In genomic region chr6:12238191-12238590, GRCh38 we compare ENCODE assay signal across 22 cellular contexts. TPM values are rescaled to one million over a fixed set of nuclear protein-coding genes. Genes with fewer than 3 reads are reported as not detected.
DNase-seq lines count a peak whose midpoint lies in the region; ATAC-seq, FAIRE-seq and TF ChIP-seq lines count a peak whose summit lies in the region.
"Had no signal": no experiment of that assay in that cellular context is flagged by ENCODE, and none has a peak within 500 bp of the region (broad histone marks: within the 10 kb centered on the region; RNA-seq: fewer than 3 reads in every experiment).

No MANE protein-coding gene starts in this region.

- H3K27ac ChIP-seq in HEK293 (ENCODE audit: extremely low read depth, low read depth, low read length), result no peak overlapping the region
- no peak overlapping the region for H3K27ac ChIP-seq in esophagus squamous epithelium
- H3K27ac ChIP-seq: heart left ventricle, right lobe of liver had no signal

- POLR2A ChIA-PET in activated CD8-positive, alpha-beta T cell treated with anti-CD3 and anti-CD28 coated beads for 36 hours (lab: Charles Lee), result interaction anchor here (0.6 to 1.4 kb wide), 2 partner anchors 298 to 510 kb away, joined by 3 read pairs; no protein-coding TSS in a partner anchor
- POLR2A ChIA-PET in activated CD8-positive, alpha-beta T cell treated with anti-CD3 and anti-CD28 coated beads, Interleukin-2, amount 10 ng/mL, durations not matched to agents 7 days and 5 days (lab: Charles Lee), result no interaction called here
- POLR2A ChIA-PET in HEK293 (lab: Yijun Ruan, JAX), result no interaction called here

- no peaks in the 10 kb centered on the region for H3K27me3 ChIP-seq in bronchial epithelial cell (ENCODE audit: control insufficient read depth, insufficient read depth, low read length)
- H3K27me3 ChIP-seq in esophagus squamous epithelium, result no peaks in the 10 kb centered on the region
- H3K27me3 ChIP-seq: right lobe of liver had no signal

- no peak overlapping the region for H3K4me3 Mint-ChIP-seq in activated CD8-positive, alpha-beta T cell treated with anti-CD3 and anti-CD28 coated beads for 36 hours
- no peak overlapping the region for H3K4me3 Mint-ChIP-seq in activated CD8-positive, alpha-beta T cell treated with anti-CD3 and anti-CD28 coated beads, Interleukin-2, amount 10 ng/mL, durations not matched to agents 7 days and 5 days
- no peak overlapping the region for H3K4me3 Mint-ChIP-seq in stimulated activated effector memory CD8-positive, alpha-beta T cell treated with anti-CD3 and anti-CD28 coated beads, Interleukin-12 subunit alpha, Interleukin-12 subunit beta, amount 100 ng/mL, for 72 hours
- H3K4me3 Mint-ChIP-seq: nephron had no signal

- no peaks in the 10 kb centered on the region for H3K4me1 ChIP-seq in HEK293 (ENCODE audit: control insufficient read depth, insufficient read depth, low read length)
- H3K4me1 ChIP-seq in esophagus squamous epithelium, result peaks cover 0 to 11% (median 3%) of the 10 kb centered on the region in 3 donors

- TF ChIP-seq CTCF in activated CD8-positive, alpha-beta T cell treated with anti-CD3 and anti-CD28 coated beads for 36 hours (IDR thresholded peaks at IDR 0.05), result no peak
- no peak for TF ChIP-seq CTCF in HEK293 (tag by site-specific recombination; IDR thresholded peaks at IDR 0.05)
- no peak for TF ChIP-seq CTCF in bronchial epithelial cell (IDR thresholded peaks at IDR 0.05; ENCODE audit: insufficient read depth, low read length, severe bottlenecking)
- no peak for TF ChIP-seq CTCF in esophagus squamous epithelium (IDR thresholded peaks at IDR 0.05)

- CTCF ChIA-PET in activated CD8-positive, alpha-beta T cell treated with anti-CD3 and anti-CD28 coated beads for 36 hours (lab: Charles Lee), result interaction anchor here (1.6 kb wide), 1 partner anchor 584 kb away, joined by 4 read pairs; no protein-coding TSS in a partner anchor
- CTCF ChIA-PET in activated CD8-positive, alpha-beta T cell treated with anti-CD3 and anti-CD28 coated beads, Interleukin-2, amount 10 ng/mL, durations not matched to agents 7 days and 5 days (lab: Charles Lee), result interaction anchor here (1.6 to 3.3 kb wide), 2 partner anchors 52 to 583 kb away, joined by 5 to 8 read pairs; partner anchors contain the start of gene EDN1
- CTCF ChIA-PET in HEK293 (lab: Yijun Ruan, JAX), result interaction anchor here (0.6 to 1.0 kb wide), 5 partner anchors 51 to 582 kb away, joined by 3 to 5 read pairs (median 4); no protein-coding TSS in a partner anchor

- no peaks in the 10 kb centered on the region for H3K36me3 Mint-ChIP-seq in activated CD8-positive, alpha-beta T cell treated with anti-CD3 and anti-CD28 coated beads for 36 hours (ENCODE audit: low read depth)
- no peaks in the 10 kb centered on the region for H3K36me3 Mint-ChIP-seq in activated CD8-positive, alpha-beta T cell treated with anti-CD3 and anti-CD28 coated beads, Interleukin-2, amount 10 ng/mL, durations not matched to agents 7 days and 5 days (ENCODE audit: low read depth)
- peaks cover 5% of the 10 kb centered on the region for H3K36me3 Mint-ChIP-seq in stimulated activated effector memory CD8-positive, alpha-beta T cell treated with anti-CD3 and anti-CD28 coated beads, Interleukin-12 subunit alpha, Interleukin-12 subunit beta, amount 100 ng/mL, for 72 hours

- no peaks in the 10 kb centered on the region for H3K27me3 Mint-ChIP-seq in activated CD8-positive, alpha-beta T cell treated with anti-CD3 and anti-CD28 coated beads for 36 hours
- H3K27me3 Mint-ChIP-seq in activated CD8-positive, alpha-beta T cell treated with anti-CD3 and anti-CD28 coated beads, Interleukin-2, amount 10 ng/mL, durations not matched to agents 7 days and 5 days (ENCODE audit: low read depth), result no peaks in the 10 kb centered on the region

- no peaks in the 10 kb centered on the region for H3K36me3 ChIP-seq in HEK293 (ENCODE audit: control insufficient read depth in 2 of 2, insufficient read depth in 1 of 2, low read length in 2 of 2)
- H3K36me3 ChIP-seq in bronchial epithelial cell (ENCODE audit: control insufficient read depth, insufficient read depth, low read length), result no peaks in the 10 kb centered on the region
- H3K36me3 ChIP-seq in esophagus squamous epithelium, result no peaks in the 10 kb centered on the region
- H3K36me3 ChIP-seq: heart left ventricle, right lobe of liver had no signal

- DNase-seq in activated CD8-positive, alpha-beta T cell treated with anti-CD3 and anti-CD28 coated beads for 36 hours, result peak; percentile 32
- DNase-seq in activated CD8-positive, alpha-beta T cell treated with anti-CD3 and anti-CD28 coated beads, Interleukin-2, amount 10 ng/mL, durations not matched to agents 7 days and 5 days, result no peak
- DNase-seq in bronchial epithelial cell (ENCODE audit: low read depth) (no peak), NCI-H146 treated with DMSO at 0.1 percent for 48 hours (lab: John Stamatoyannopoulos, UW; ENCODE audit: unreplicated experiment) (no peak), esophagus squamous epithelium (lab: John Stamatoyannopoulos, UW) (no peak)
- DNase-seq in stimulated activated effector memory CD8-positive, alpha-beta T cell treated with anti-CD3 and anti-CD28 coated beads, Interleukin-12 subunit alpha, Interleukin-12 subunit beta, amount 100 ng/mL, for 72 hours (ENCODE audit: low spot score in 2 of 2), result peak; percentile 4 to 53
- DNase-seq: anterior cingulate cortex, Caco-2, caudate nucleus, dermis blood vessel endothelial cell, DND-41, heart left ventricle, NCI-H1105 treated with DMSO at 0.1 percent for 48 hours, NCI-H2081, NCI-H345, NCI-H82, right lobe of liver, Right ventricle myocardium superior had no signal

- ATAC-seq in activated CD8-positive, alpha-beta T cell treated with anti-CD3 and anti-CD28 coated beads for 36 hours, result no peak
- ATAC-seq in activated CD8-positive, alpha-beta T cell treated with anti-CD3 and anti-CD28 coated beads, Interleukin-2, amount 10 ng/mL, durations not matched to agents 7 days and 5 days, result no peak
- peak; percentile 46 for ATAC-seq in stimulated activated effector memory CD8-positive, alpha-beta T cell treated with anti-CD3 and anti-CD28 coated beads, Interleukin-12 subunit alpha, Interleukin-12 subunit beta, amount 100 ng/mL, for 72 hours
- ATAC-seq in GM19324 (IDR thresholded peaks at IDR 0.05; ENCODE audit: low FRiP score, unreplicated experiment), result no peak
- ATAC-seq: left lobe of liver, right lobe of liver had no signal

- no peak for TF ChIP-seq POLR2A in esophagus squamous epithelium (IDR thresholded peaks at IDR 0.05)

- no peaks in the 10 kb centered on the region for H3K9me3 Mint-ChIP-seq in activated CD8-positive, alpha-beta T cell treated with anti-CD3 and anti-CD28 coated beads for 36 hours
- no peaks in the 10 kb centered on the region for H3K9me3 Mint-ChIP-seq in activated CD8-positive, alpha-beta T cell treated with anti-CD3 and anti-CD28 coated beads, Interleukin-2, amount 10 ng/mL, durations not matched to agents 7 days and 5 days (ENCODE audit: insufficient read depth)
- H3K9me3 Mint-ChIP-seq in stimulated activated effector memory CD8-positive, alpha-beta T cell treated with anti-CD3 and anti-CD28 coated beads, Interleukin-12 subunit alpha, Interleukin-12 subunit beta, amount 100 ng/mL, for 72 hours, result peaks cover 2% of the 10 kb centered on the region
- H3K9me3 Mint-ChIP-seq: nephron had no signal

- no peak overlapping the region for H3K27ac Mint-ChIP-seq in activated CD8-positive, alpha-beta T cell treated with anti-CD3 and anti-CD28 coated beads for 36 hours
- H3K27ac Mint-ChIP-seq in activated CD8-positive, alpha-beta T cell treated with anti-CD3 and anti-CD28 coated beads, Interleukin-2, amount 10 ng/mL, durations not matched to agents 7 days and 5 days, result no peak overlapping the region
- H3K27ac Mint-ChIP-seq in stimulated activated effector memory CD8-positive, alpha-beta T cell treated with anti-CD3 and anti-CD28 coated beads, Interleukin-12 subunit alpha, Interleukin-12 subunit beta, amount 100 ng/mL, for 72 hours, result no peak overlapping the region
- H3K27ac Mint-ChIP-seq: nephron had no signal

- FAIRE-seq in bronchial epithelial cell (lab: Jason Lieb, UNC), result peak; percentile 43

- WGBS in esophagus squamous epithelium, 2 donors, result 78 to 87% methylated on average over 6 of the region's 6 CpGs

- H3K4me3 ChIP-seq in HEK293 (ENCODE audit: low read depth, low read length), result no peak overlapping the region
- H3K4me3 ChIP-seq in bronchial epithelial cell (ENCODE audit: low read depth, low read length), result no peak overlapping the region
- H3K4me3 ChIP-seq in esophagus squamous epithelium, result no peak overlapping the region
- H3K4me3 ChIP-seq: heart left ventricle, right lobe of liver had no signal

- H3K4me1 Mint-ChIP-seq in activated CD8-positive, alpha-beta T cell treated with anti-CD3 and anti-CD28 coated beads for 36 hours (ENCODE audit: low read depth), result peaks cover 37% of the 10 kb centered on the region
- H3K4me1 Mint-ChIP-seq in activated CD8-positive, alpha-beta T cell treated with anti-CD3 and anti-CD28 coated beads, Interleukin-2, amount 10 ng/mL, durations not matched to agents 7 days and 5 days (ENCODE audit: low read depth), result peaks cover 23% of the 10 kb centered on the region
- peaks cover 27% of the 10 kb centered on the region for H3K4me1 Mint-ChIP-seq in stimulated activated effector memory CD8-positive, alpha-beta T cell treated with anti-CD3 and anti-CD28 coated beads, Interleukin-12 subunit alpha, Interleukin-12 subunit beta, amount 100 ng/mL, for 72 hours
- H3K4me1 Mint-ChIP-seq: nephron had no signal

- no peaks in the 10 kb centered on the region for H3K9me3 ChIP-seq in HEK293 (ENCODE audit: control insufficient read depth, insufficient read depth, low read depth, low read length)
- no peaks in the 10 kb centered on the region for H3K9me3 ChIP-seq in esophagus squamous epithelium
- H3K9me3 ChIP-seq: Caco-2, heart left ventricle, right lobe of liver had no signal

- intact Hi-C loops in activated CD8-positive, alpha-beta T cell treated with anti-CD3 and anti-CD28 coated beads for 36 hours (cut with micrococcal nuclease), result no loop called here
- intact Hi-C loops in esophagus squamous epithelium (cut with DNase I), result loop anchor here (10.0 kb wide), 1 partner anchor 653 kb away; no protein-coding TSS in a partner anchor

TF ChIP-seq in HEK293, 187 proteins besides CTCF, POLR2A, EP300 and RAD21:
- TF ChIP-seq ZFHX2 (tag by site-specific recombination; conservative IDR thresholded peaks at IDR 0.05), result peak; percentile 69
- TF ChIP-seq ZNF791 (tag by site-specific recombination; IDR thresholded peaks at IDR 0.05), result no peak
- no peak for TF ChIP-seq SP3 (tag by site-specific recombination; IDR thresholded peaks at IDR 0.05)
- TF ChIP-seq ZNF792 (tag by site-specific recombination; IDR thresholded peaks at IDR 0.05), result no peak
- TF ChIP-seq ZNF138 (tag by site-specific recombination; IDR thresholded peaks at IDR 0.05; ENCODE audit: borderline replicate concordance), result no peak
- TF ChIP-seq EGR2 (tag by site-specific recombination; IDR thresholded peaks at IDR 0.05; ENCODE audit: low read depth), result peak; percentile 77

RNA-seq across cellular contexts. Expression of gene EDN1, which starts 52.0 kb away (rescaled TPM):
- under 1 TPM in 1 of 2 experiments, not detected in 1; 0.14 TPM for total RNA-seq in activated CD8-positive, alpha-beta T cell treated with anti-CD3 and anti-CD28 coated beads for 36 hours
- total RNA-seq in activated CD8-positive, alpha-beta T cell treated with anti-CD3 and anti-CD28 coated beads, Interleukin-2, amount 10 ng/mL, durations not matched to agents 7 days and 5 days, result not detected
- total RNA-seq in bronchial epithelial cell (2.9 and 9.7 TPM in 2 replicates), esophagus squamous epithelium (10 to 100 TPM in 1 of 4 donors, 1 to 10 TPM in 3; 3.0 to 11.8 (median 5.9) TPM)

Comparison
In these comparisons a context has a peak if more than half of its experiments do, and no peak if none do; other contexts are left out.
1. DNase-seq: peak in activated CD8-positive, alpha-beta T cell treated with anti-CD3 and anti-CD28 coated beads for 36 hours (single experiment) and stimulated activated effector memory CD8-positive, alpha-beta T cell treated with anti-CD3 and anti-CD28 coated beads, Interleukin-12 subunit alpha, Interleukin-12 subunit beta, amount 100 ng/mL, for 72 hours (2 of 2); none in activated CD8-positive, alpha-beta T cell treated with anti-CD3 and anti-CD28 coated beads, Interleukin-2, amount 10 ng/mL, durations not matched to agents 7 days and 5 days (single experiment), bronchial epithelial cell (single experiment), NCI-H146 treated with DMSO at 0.1 percent for 48 hours (single experiment) and esophagus squamous epithelium (single experiment).